1 cellular context compared by ENCODE assay signal in genomic region chr1:150067184-150068182, GRCh38.
TF ChIP-seq lines count a peak whose summit lies in the region.

TSS of gene VPS45 (plus strand) at chr1:150067776. CDS start at chr1:150067858, 82 bp downstream.

TF ChIP-seq in WTC11, 78 proteins besides CTCF, POLR2A, EP300 and RAD21 (continued from another document):
- TF ChIP-seq ARID4B (CRISPR knock-in tag; IDR thresholded peaks at IDR 0.05; ENCODE audit: borderline replicate concordance) (peak; percentile 50; the same call in 1 of the 2 replicates), USF1 (CRISPR knock-in tag; IDR thresholded peaks at IDR 0.05) (peak; percentile 40; the same call in 1 of the 2 replicates), SOX15 (CRISPR knock-in tag; IDR thresholded peaks at IDR 0.05) (no peak), MYBL2 (CRISPR knock-in tag; IDR thresholded peaks at IDR 0.05) (peak; percentile 19; the same call in 1 of the 2 replicates), FOXJ3 (CRISPR knock-in tag; IDR thresholded peaks at IDR 0.05; ENCODE audit: borderline replicate concordance) (no peak), TCF7 (CRISPR knock-in tag; IDR thresholded peaks at IDR 0.05; ENCODE audit: low read depth) (no peak), ZNF423 (CRISPR knock-in tag; IDR thresholded peaks at IDR 0.05) (no peak)
